8 cellular contexts compared by ENCODE assay signal in genomic region chr15:29103825-29104565, GRCh38.
DNase-seq lines count a peak whose midpoint lies in the region; TF ChIP-seq lines count a peak whose summit lies in the region.

No MANE protein-coding gene starts in this region.

- intact Hi-C loops in thyroid gland (cut with DNase I) = no loop called here

- H3K27ac ChIP-seq in thyroid gland = no peak overlapping the region

- H3K4me1 ChIP-seq in thyroid gland = peaks cover 7 to 10% of the 10 kb centered on the region in 2 donors

- WGBS in thyroid gland, 2 donors = 19 to 29% methylated on average over 4 to 8 of the region's 47 CpGs

- DNase-seq in NCI-H2196 (lab: John Stamatoyannopoulos, UW; ENCODE audit: unreplicated experiment) = peak; percentile 50
- no peak for DNase-seq in NCI-H2196 treated with DMSO at 0.1 percent for 48 hours (lab: John Stamatoyannopoulos, UW; ENCODE audit: unreplicated experiment)
- DNase-seq in NCI-H460 (ENCODE audit: extremely low read depth, low read depth) = peak; percentile 44
- DNase-seq in activated T-helper 1 cell treated with anti-CD3 and anti-CD28 coated beads, Interleukin-2, amount 50 U/mL, for 16 hours (ENCODE audit: low read depth in 1 of 2, low spot score in 1 of 2) = peak; percentile 21 to 43
- peak; percentile 68 for DNase-seq in fibroblast of the conjunctiva (ENCODE audit: low read depth)
- DNase-seq in nucleus accumbens (lab: John Stamatoyannopoulos, UW) = peak in 52 of 56 donors; percentile 12 to 86 (median 63)
- DNase-seq in thyroid gland = peak; percentile 71 to 77
- no peak for DNase-seq in NOMO-1 (lab: John Stamatoyannopoulos, UW; ENCODE audit: unreplicated experiment in 2 of 2)

- H3K36me3 ChIP-seq in thyroid gland = no peaks in the 10 kb centered on the region

- TF ChIP-seq CTCF in thyroid gland (IDR thresholded peaks at IDR 0.05) = peak; percentile 51 to 98 (median 67)

- no peaks in the 10 kb centered on the region for H3K9me3 ChIP-seq in thyroid gland

- TF ChIP-seq POLR2A in thyroid gland (IDR thresholded peaks at IDR 0.05) = no peak

- H3K27me3 ChIP-seq in thyroid gland = no peaks in the 10 kb centered on the region

- H3K4me3 ChIP-seq in thyroid gland (replicated peaks in 1 of 3) = peak overlapping the region in 1 of 3 donors; percentile 21

Comparison
In these comparisons a context has a peak if more than half of its experiments do, and no peak if none do; other contexts are left out.
1. DNase-seq: peak in NCI-H2196 (single experiment), NCI-H460 (single experiment), activated T-helper 1 cell treated with anti-CD3 and anti-CD28 coated beads, Interleukin-2, amount 50 U/mL, for 16 hours (2 of 2), fibroblast of the conjunctiva (single experiment), nucleus accumbens (52 of 56) and thyroid gland (2 of 2); none in NCI-H2196 treated with DMSO at 0.1 percent for 48 hours (single experiment) and NOMO-1 (0 of 2).